ENCODE assay signal across 29 cellular contexts in the genomic region with DNA sequence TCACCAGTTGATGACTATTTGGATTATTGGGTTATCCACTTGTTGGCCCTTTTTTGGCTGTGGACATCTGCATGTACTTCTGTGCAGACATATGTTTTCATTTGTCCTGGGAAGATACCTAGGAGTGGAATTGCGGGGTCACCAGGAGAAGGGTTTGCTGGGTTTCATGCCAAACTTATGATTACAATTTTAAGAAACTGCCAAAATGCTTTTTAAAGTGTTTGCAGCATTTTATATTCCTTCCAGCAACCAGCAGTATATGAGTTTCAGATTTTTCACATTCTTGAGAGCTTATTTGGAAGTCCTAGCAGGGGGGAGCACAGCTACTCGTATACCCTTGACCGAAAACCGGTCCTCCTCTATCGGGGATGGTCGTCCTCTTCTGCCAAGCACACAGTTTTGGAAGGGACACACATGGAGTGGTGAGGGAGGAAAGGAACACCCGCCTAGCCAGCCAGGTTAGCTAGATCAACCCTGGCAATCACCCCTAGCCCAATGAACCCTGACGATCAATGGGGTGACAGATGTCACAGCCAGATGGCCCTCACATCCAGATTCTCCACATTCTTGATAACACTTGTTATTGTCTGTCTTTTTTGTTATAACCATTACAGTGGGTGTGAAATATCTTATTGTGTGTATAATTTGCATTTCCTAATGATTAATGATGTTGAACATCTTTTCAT. TPM values are rescaled to one million over a fixed set of nuclear protein-coding genes. Genes with fewer than 3 reads are reported as not detected.
DNase-seq lines count a peak whose midpoint lies in the region; ATAC-seq and TF ChIP-seq lines count a peak whose summit lies in the region.
"Had no signal": no experiment of that assay in that cellular context is flagged by ENCODE, and none has a peak within 500 bp of the region (broad histone marks: within the 10 kb centered on the region; RNA-seq: fewer than 3 reads in every experiment).

No MANE protein-coding gene starts in this region.

- peak overlapping the region; percentile 31 for H3K4me2 ChIP-seq in osteoblast (ENCODE audit: insufficient read depth, low read length)

- TF ChIP-seq CTCF in AG10803 (conservative IDR thresholded peaks at IDR 0.05; ENCODE audit: low read length) (peak; percentile 16; the same call in 1 of the 2 replicates), HEK293 (tag by site-specific recombination; IDR thresholded peaks at IDR 0.05) (no peak), osteoblast (IDR thresholded peaks at IDR 0.05; ENCODE audit: extremely low read depth, low read depth, low read length) (no peak)

- H3K4me1 ChIP-seq in HEK293 (ENCODE audit: control insufficient read depth, insufficient read depth, low read length): peaks cover 2% of the 10 kb centered on the region; the same call in 1 of the 2 replicates
- H3K4me1 ChIP-seq in osteoblast (ENCODE audit: insufficient read depth, low read length): peaks cover 43% of the 10 kb centered on the region
- H3K4me1 ChIP-seq: prostate gland had no signal

- ATAC-seq in HG03039 (IDR thresholded peaks at IDR 0.05; ENCODE audit: unreplicated experiment): no peak
- ATAC-seq: activated T-cell treated with anti-CD3 and anti-CD28 coated beads, Interleukin-2, amount 50 U/mL, for 72 hours; body of pancreas; Panc1 had no signal

- no peaks in the 10 kb centered on the region for H3K36me3 ChIP-seq in HEK293 (ENCODE audit: control insufficient read depth in 2 of 2, insufficient read depth in 1 of 2, low read length in 2 of 2)
- no peaks in the 10 kb centered on the region for H3K36me3 ChIP-seq in osteoblast (ENCODE audit: insufficient read depth, low read length)
- H3K36me3 ChIP-seq: prostate gland, stomach, transverse colon had no signal

- CTCF ChIA-PET in HEK293 (lab: Yijun Ruan, JAX): no interaction called here

- H3K27ac ChIP-seq in HEK293 (ENCODE audit: extremely low read depth, low read depth, low read length) (no peak overlapping the region), osteoblast (ENCODE audit: low read depth, low read length) (peak overlapping the region; percentile 98)
- H3K27ac ChIP-seq: body of pancreas, epithelial cell of prostate, HL-60, prostate gland had no signal

- no peaks in the 10 kb centered on the region for H3K9me3 ChIP-seq in HEK293 (ENCODE audit: control insufficient read depth, insufficient read depth, low read depth, low read length)
- H3K9me3 ChIP-seq in osteoblast (ENCODE audit: low read depth, low read length): peaks cover 5% of the 10 kb centered on the region
- H3K9me3 ChIP-seq: body of pancreas, prostate gland had no signal

- POLR2A ChIA-PET in HEK293 (lab: Yijun Ruan, JAX): no interaction called here

- DNase-seq in AG10803 (ENCODE audit: low read depth) (peak; percentile 93), fibroblast of gingiva (ENCODE audit: low read depth) (peak; percentile 39), osteoblast (ENCODE audit: insufficient read length, low spot score, missing footprints) (peak; percentile 71), NK-92 (lab: John Stamatoyannopoulos, UW; ENCODE audit: unreplicated experiment) (no peak), midbrain (lab: John Stamatoyannopoulos, UW) (no peak)
- no peak for DNase-seq in stimulated activated CD4-positive, alpha-beta T cell treated with anti-CD3 and anti-CD28 coated beads, Interleukin-4, amount 100 ng/mL, for 4 hours
- DNase-seq: ACHN; activated CD4-positive, alpha-beta T cell treated with anti-CD3 and anti-CD28 coated beads, Interleukin-2, amount 50 U/mL, for 1 hour; activated naive CD4-positive, alpha-beta T cell; activated T-cell treated with anti-CD3 and anti-CD28 coated beads, Interleukin-2, amount 50 U/mL, for 72 hours; body of pancreas; effector CD4-positive, alpha-beta T cell; Karpas-422; MV-4-11; NCI-H146; NCI-H526; SHP77; stomach; transverse colon had no signal

- H3K79me2 ChIP-seq in osteoblast (ENCODE audit: insufficient read depth, low read length): peaks cover 70% of the 10 kb centered on the region

- peaks cover 3% of the 10 kb centered on the region for H4K20me1 ChIP-seq in osteoblast (ENCODE audit: insufficient read depth, low read length)

- H3K4me3 ChIP-seq in AG10803 (ENCODE audit: low read length) (no peak overlapping the region), HEK293 (ENCODE audit: low read depth, low read length) (no peak overlapping the region), osteoblast (ENCODE audit: insufficient read depth, low read length) (no peak overlapping the region)
- H3K4me3 ChIP-seq: body of pancreas, prostate gland, stomach, transverse colon had no signal

- no peaks in the 10 kb centered on the region for H3K27me3 ChIP-seq in osteoblast (ENCODE audit: insufficient read depth, low read length)
- H3K27me3 ChIP-seq: body of pancreas, stomach, transverse colon had no signal

- no peak overlapping the region for H2AFZ ChIP-seq in osteoblast (ENCODE audit: low read length)

TF ChIP-seq in HEK293, 187 proteins besides CTCF, POLR2A, EP300 and RAD21:
- no peak for TF ChIP-seq ZNF670 (tag by site-specific recombination; IDR thresholded peaks at IDR 0.05; ENCODE audit: low read depth)
- no peak for TF ChIP-seq ZNF155 (tag by site-specific recombination; IDR thresholded peaks at IDR 0.05)
- TF ChIP-seq ZNF140 (tag by site-specific recombination; IDR thresholded peaks at IDR 0.05): 0 out of 2 replicates have a peak, but pooled peaks have one; percentile 14
TF ChIP-seq in HEK293: peak in this region for 1.

RNA-seq across cellular contexts. Expression of a gene that starts 26.7 kb away (rescaled TPM):
- total RNA-seq in osteoblast: not detected in 2 replicates
- total RNA-seq: activated T-cell treated with anti-CD3 and anti-CD28 coated beads, Interleukin-2, amount 50 U/mL, for 72 hours; body of pancreas; cerebellum; frontal cortex; myocyte; skeletal muscle tissue; stomach; transverse colon had no signal

Comparison
In these comparisons a context has a peak if more than half of its experiments do, and no peak if none do; other contexts are left out.
1. DNase-seq: peak in AG10803 (single experiment), fibroblast of gingiva (single experiment) and osteoblast (single experiment); none in NK-92 (single experiment), midbrain (single experiment) and stimulated activated CD4-positive, alpha-beta T cell treated with anti-CD3 and anti-CD28 coated beads, Interleukin-4, amount 100 ng/mL, for 4 hours (0 of 2).